Comparison of ENCODE assay signal across 13 cellular contexts in the genomic region with DNA sequence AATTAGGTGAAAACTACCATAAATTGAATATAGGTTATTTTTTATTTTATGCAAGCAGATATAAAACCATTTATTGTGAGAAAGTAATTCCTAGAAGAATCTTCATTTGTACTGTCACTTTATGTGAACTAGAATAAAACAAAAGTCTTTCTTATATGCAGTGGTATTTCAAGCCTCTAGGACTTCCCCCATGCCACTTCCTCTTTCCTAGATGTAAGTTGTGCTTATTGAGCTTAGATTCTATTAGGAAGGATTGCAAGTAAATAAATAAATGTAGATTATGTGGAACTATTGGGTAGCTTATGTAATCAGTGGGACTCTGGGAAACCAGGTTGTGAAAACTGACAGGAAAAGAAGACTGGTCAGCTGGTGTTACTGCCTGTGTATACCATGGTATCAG.
"Had no signal": no experiment of that assay in that cellular context is flagged by ENCODE, and none has a peak within 500 bp of the region (broad histone marks: within the 10 kb centered on the region; RNA-seq: fewer than 3 reads in every experiment).

No MANE protein-coding gene starts in this region.

- H3K9me3 ChIP-seq: breast epithelium, psoas muscle, right lobe of liver, tibial nerve had no signal

- H3K4me3 ChIP-seq: breast epithelium, psoas muscle, right lobe of liver, tibial nerve had no signal

- H3K27me3 ChIP-seq: breast epithelium, right lobe of liver, tibial nerve had no signal

- H3K4me1 ChIP-seq: breast epithelium, psoas muscle, right lobe of liver, tibial nerve had no signal

- H3K27ac ChIP-seq: breast epithelium, psoas muscle, right lobe of liver, tibial nerve had no signal

- H3K36me3 ChIP-seq: breast epithelium, right lobe of liver had no signal

- DNase-seq: activated CD4-positive, alpha-beta memory T cell treated with anti-CD3 and anti-CD28 coated beads for 36 hours; activated CD4-positive, CD25-positive, alpha-beta regulatory T cell treated with anti-CD3 and anti-CD28 coated beads, Interleukin-2, amount 50 U/mL, for 72 hours; activated naive CD8-positive, alpha-beta T cell treated with anti-CD3 and anti-CD28 coated beads, Interleukin-2, amount 10 ng/mL, durations not matched to agents 7 days and 5 days; aorta; dermis blood vessel endothelial cell; endodermal cell; erythroblast; hypothalamus; kidney glomerular epithelial cell; psoas muscle; right lobe of liver had no signal
